Comparison of ENCODE assay signal across 12 cellular contexts in the genomic region with DNA sequence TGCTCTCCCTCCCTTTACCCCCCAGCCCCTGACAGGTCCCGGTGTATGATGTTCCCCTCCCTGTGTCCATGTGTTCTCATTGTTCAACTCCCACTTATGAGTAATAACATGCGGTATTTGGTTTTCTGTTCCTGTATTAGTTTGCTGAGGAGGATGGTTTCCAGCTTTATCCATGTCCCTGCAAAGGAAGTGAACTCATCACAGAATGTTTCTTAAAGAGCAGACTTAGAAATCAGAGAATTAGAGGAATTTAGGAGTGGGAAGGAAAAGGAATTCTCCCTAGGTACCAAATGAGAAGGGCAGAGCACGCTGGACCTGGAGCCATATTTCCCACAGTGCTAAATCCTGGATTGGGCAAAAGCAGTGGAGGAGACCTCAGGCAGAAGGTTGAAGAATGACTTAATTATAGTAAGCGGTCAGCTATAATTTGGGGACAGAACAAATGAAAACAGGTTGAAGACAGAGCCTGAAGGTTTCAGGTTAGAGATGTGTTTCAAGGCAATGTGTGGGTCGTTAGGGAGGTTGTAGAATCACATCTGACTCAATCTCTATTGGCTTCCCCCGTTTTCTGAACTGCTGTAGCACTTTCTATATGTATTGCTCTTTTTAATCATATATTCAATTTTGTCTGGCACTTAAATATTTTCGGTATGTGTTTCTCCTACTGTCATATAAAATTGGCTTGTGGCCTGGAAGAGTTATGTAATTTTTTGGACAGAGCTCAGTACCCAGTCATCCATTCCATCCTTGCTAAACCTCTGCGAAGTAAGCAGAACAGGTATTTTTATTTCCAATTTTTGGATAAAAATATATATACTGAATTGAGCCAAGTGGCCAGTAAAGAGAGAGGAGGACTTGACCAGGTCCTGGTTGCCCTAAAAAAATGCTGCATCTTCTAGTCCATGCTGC.
A peak's percentile ranks its signal among the peaks of the same experiment; 100 is the strongest.
DNase-seq lines count a peak whose midpoint lies in the region; ATAC-seq and TF ChIP-seq lines count a peak whose summit lies in the region.
"Had no signal": no experiment of that assay in that cellular context is flagged by ENCODE, and none has a peak within 500 bp of the region (broad histone marks: within the 10 kb centered on the region; RNA-seq: fewer than 3 reads in every experiment).

No MANE protein-coding gene starts in this region.

- H3K9ac ChIP-seq in skeletal muscle satellite cell (ENCODE audit: low read depth, low read length) = peak overlapping the region; percentile 60

- H3K9me3 ChIP-seq in skeletal muscle satellite cell (replicated peaks; ENCODE audit: low read length) = no peaks in the 10 kb centered on the region

- ATAC-seq in HG03139 (IDR thresholded peaks at IDR 0.05; ENCODE audit: unreplicated experiment) = no peak
- ATAC-seq: activated T-cell treated with anti-CD3 and anti-CD28 coated beads, Interleukin-2, amount 50 U/mL, for 4 hours; esophagus mucosa; naive thymus-derived CD4-positive, alpha-beta T cell had no signal

- peak; percentile 82 for DNase-seq in HCEC 1CT
- DNase-seq in astrocyte of the hippocampus (ENCODE audit: low read depth, low spot score) = peak; percentile 36
- DNase-seq in foreskin fibroblast = peak; percentile 66 to 82
- no peak for DNase-seq in GM19238 (ENCODE audit: insufficient read length, low spot score)
- DNase-seq in activated T-cell treated with anti-CD3 and anti-CD28 coated beads, Interleukin-2, amount 50 U/mL, for 48 hours = no peak
- DNase-seq in pons (ENCODE audit: low spot score) = no peak
- DNase-seq: activated T-cell treated with anti-CD3 and anti-CD28 coated beads, Interleukin-2, amount 50 U/mL, for 4 hours; naive thymus-derived CD4-positive, alpha-beta T cell had no signal

- no peaks in the 10 kb centered on the region for H3K36me3 ChIP-seq in skeletal muscle satellite cell (ENCODE audit: insufficient read depth, low read length)

- H3K4me2 ChIP-seq in skeletal muscle satellite cell (ENCODE audit: low read length) = peak overlapping the region; percentile 66

- TF ChIP-seq CTCF in foreskin fibroblast (IDR thresholded peaks at IDR 0.05; ENCODE audit: low read depth, low read length) = no peak

- peaks cover 16% of the 10 kb centered on the region for H3K4me1 ChIP-seq in skeletal muscle satellite cell (ENCODE audit: control insufficient read depth, insufficient read depth, low read length)

- H3K27me3 ChIP-seq in skeletal muscle satellite cell (ENCODE audit: control insufficient read depth, insufficient read depth, low read length) = no peaks in the 10 kb centered on the region

- H3K4me3 ChIP-seq in foreskin fibroblast (ENCODE audit: low read depth in 1 of 2, low read length in 2 of 2) (no peak overlapping the region), skeletal muscle satellite cell (ENCODE audit: low read length) (peak overlapping the region; percentile 44)
- H3K4me3 ChIP-seq: skin epidermis had no signal

Comparison
In these comparisons a context has a peak if more than half of its experiments do, and no peak if none do; other contexts are left out.
1. DNase-seq: peak in HCEC 1CT (single experiment), astrocyte of the hippocampus (single experiment) and foreskin fibroblast (2 of 2); none in GM19238 (single experiment), activated T-cell treated with anti-CD3 and anti-CD28 coated beads, Interleukin-2, amount 50 U/mL, for 48 hours (0 of 2) and pons (single experiment).